In the genomic region with DNA sequence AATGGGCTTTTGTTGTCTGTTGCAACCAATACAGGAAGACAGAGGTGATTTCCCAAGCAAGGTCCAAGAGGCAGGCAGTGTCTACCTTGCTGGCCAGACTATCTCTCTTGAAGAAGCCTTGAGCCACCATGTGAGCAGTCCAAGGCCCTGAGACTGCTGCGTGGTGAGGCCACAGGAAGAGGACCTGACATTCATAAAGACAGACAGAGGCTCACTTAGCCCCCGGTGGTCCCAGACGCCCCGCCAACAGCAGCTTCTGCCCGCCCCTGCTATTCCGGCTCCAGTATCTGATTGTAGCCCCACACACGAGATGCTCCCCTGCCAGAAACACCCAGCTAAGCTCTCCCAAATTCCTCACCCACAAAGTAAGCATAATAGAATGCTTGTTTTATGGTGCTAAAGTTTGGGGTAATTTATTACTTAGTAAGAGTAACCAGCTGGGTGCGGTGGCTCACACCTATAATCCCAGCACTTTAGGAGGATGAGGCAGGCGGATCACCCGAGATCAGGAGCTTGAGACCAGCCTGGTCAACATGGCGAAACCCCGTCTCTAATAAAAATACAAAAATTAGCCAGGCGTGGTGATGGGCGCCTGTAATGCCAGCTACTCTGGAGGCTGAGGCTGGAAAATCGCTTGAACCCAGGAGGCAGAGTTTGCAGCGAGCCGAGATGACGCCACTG, we compare ENCODE assay signal across 24 cellular contexts.
"Had no signal": no experiment of that assay in that cellular context is flagged by ENCODE, and none has a peak within 500 bp of the region (broad histone marks: within the 10 kb centered on the region; RNA-seq: fewer than 3 reads in every experiment).

No MANE protein-coding gene starts in this region.

- H3K79me2 ChIP-seq: parathyroid adenoma had no signal

- H3K4me1 ChIP-seq: ascending aorta, heart left ventricle, parathyroid adenoma, suprapubic skin, tibial artery, upper lobe of right lung had no signal

- H3K27me3 ChIP-seq: ascending aorta, brain microvascular endothelial cell had no signal

- DNase-seq: activated CD4-positive, alpha-beta memory T cell treated with anti-CD3 and anti-CD28 coated beads for 36 hours; activated CD4-positive, alpha-beta T cell treated with anti-CD3 and anti-CD28 coated beads, Interleukin-2, amount 10 ng/mL, durations not matched to agents 24 days and 14 days; activated CD4-positive, CD25-positive, alpha-beta regulatory T cell treated with anti-CD3 and anti-CD28 coated beads, Interleukin-2, amount 50 U/mL, for 72 hours; activated CD8-positive, alpha-beta memory T cell treated with anti-CD3 and anti-CD28 coated beads, Interleukin-2, amount 50 U/mL, for 4 hours; activated gamma-delta T cell; activated naive CD4-positive, alpha-beta T cell treated with anti-CD3 and anti-CD28 coated beads, Interleukin-2, amount 10 ng/mL, durations not matched to agents 7 days and 5 days; activated naive CD8-positive, alpha-beta T cell treated with anti-CD3 and anti-CD28 coated beads, Interleukin-2, amount 10 ng/mL, durations not matched to agents 7 days and 5 days; activated T-cell treated with anti-CD3 and anti-CD28 coated beads, Interleukin-2, amount 50 U/mL, for 1 hour; brain microvascular endothelial cell; cortex of kidney; foreskin fibroblast; heart left ventricle; mucosa of descending colon; right cardiac atrium; stimulated activated naive CD4-positive, alpha-beta T cell; T-helper 17 cell; T1000; tibial artery; upper lobe of right lung had no signal

- ATAC-seq: heart left ventricle; mucosa of descending colon; natural killer cell treated with Interleukin-12 subunit alpha and Interleukin-12 subunit beta and Interleukin-15 and Interleukin-18, amount 100 ng/mL, for 72 hours; right cardiac atrium; T-helper 17 cell; upper lobe of right lung had no signal

- H3K9me3 ChIP-seq: ascending aorta, mucosa of descending colon, suprapubic skin, upper lobe of right lung had no signal

- H2AFZ ChIP-seq: parathyroid adenoma had no signal

- H3K27ac ChIP-seq: ascending aorta, brain microvascular endothelial cell, heart left ventricle, parathyroid adenoma, suprapubic skin, tibial artery, upper lobe of right lung had no signal

- H3K4me3 ChIP-seq: ascending aorta, heart left ventricle, lung, mucosa of descending colon, suprapubic skin, tibial artery, upper lobe of right lung had no signal

- H3K36me3 ChIP-seq: ascending aorta, brain microvascular endothelial cell, heart left ventricle, suprapubic skin, tibial artery, upper lobe of right lung had no signal
